9 cellular contexts compared by ENCODE assay signal in the genomic region with DNA sequence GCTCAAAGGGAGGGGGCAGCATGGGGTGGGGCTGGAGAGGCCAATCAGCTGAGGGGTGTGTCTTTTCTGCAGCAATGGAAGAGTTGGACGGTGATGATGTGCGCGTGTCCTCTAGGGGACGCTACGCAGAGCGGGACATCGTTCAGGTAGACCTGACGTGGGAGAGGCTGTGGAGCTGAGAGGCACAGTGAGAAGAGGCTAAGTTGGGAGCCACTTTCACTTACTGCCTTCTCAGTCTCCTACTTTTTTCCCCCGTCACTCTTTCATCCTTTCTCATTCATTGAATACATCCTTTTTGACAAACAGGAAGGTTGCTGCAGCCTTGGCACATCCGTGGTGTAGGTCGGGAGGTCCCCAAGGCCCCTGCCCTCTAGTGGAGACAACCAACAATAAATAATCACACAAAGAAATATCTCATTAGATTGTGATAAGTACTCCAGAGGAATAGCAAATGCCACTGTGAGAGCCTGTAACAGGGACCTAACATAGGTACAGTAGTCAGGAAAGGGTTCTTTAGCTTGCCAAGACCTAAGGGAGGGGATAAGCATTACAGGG. TPM values are rescaled to one million over a fixed set of nuclear protein-coding genes. Genes with fewer than 3 reads are reported as not detected.
A peak's percentile ranks its signal among the peaks of the same experiment; 100 is the strongest.
DNase-seq lines count a peak whose midpoint lies in the region; TF ChIP-seq lines count a peak whose summit lies in the region.
"Had no signal": no experiment of that assay in that cellular context is flagged by ENCODE, and none has a peak within 500 bp of the region (broad histone marks: within the 10 kb centered on the region; RNA-seq: fewer than 3 reads in every experiment).

No MANE protein-coding gene starts in this region.

- H3K9me3 ChIP-seq in BE2C: no peaks in the 10 kb centered on the region
- no peaks in the 10 kb centered on the region for H3K9me3 ChIP-seq in uterus

- TF ChIP-seq POLR2A in uterus (IDR thresholded peaks at IDR 0.05): no peak

- H3K4me3 Mint-ChIP-seq in T-helper 1 cell treated with Interleukin-12 subunit alpha and Interleukin-12 subunit beta and Interleukin-4 antibody, amounts not matched to agents 30 μg/mL and 1 μg/mL, for 36 hours: peak overlapping the region; percentile 74
- H3K4me3 Mint-ChIP-seq in chondrocyte (ENCODE audit: unreplicated experiment): no peak overlapping the region

- H3K4me1 ChIP-seq in BE2C (no peaks in the 10 kb centered on the region), uterus (peaks cover 0 to 9% of the 10 kb centered on the region in 2 donors)

- H3K36me3 ChIP-seq in BE2C (no peaks in the 10 kb centered on the region), uterus (no peaks in the 10 kb centered on the region)

- H3K4me1 Mint-ChIP-seq in T-helper 1 cell treated with Interleukin-12 subunit alpha and Interleukin-12 subunit beta and Interleukin-4 antibody, amounts not matched to agents 30 μg/mL and 1 μg/mL, for 36 hours (ENCODE audit: low read depth): peaks cover 19% of the 10 kb centered on the region
- H3K4me1 Mint-ChIP-seq in chondrocyte (ENCODE audit: low read depth): peaks cover 9% of the 10 kb centered on the region

- H3K27ac Mint-ChIP-seq in T-helper 1 cell treated with Interleukin-12 subunit alpha and Interleukin-12 subunit beta and Interleukin-4 antibody, amounts not matched to agents 30 μg/mL and 1 μg/mL, for 36 hours: peak overlapping the region; percentile 60
- no peak overlapping the region for H3K27ac Mint-ChIP-seq in chondrocyte (ENCODE audit: unreplicated experiment)

- intact Hi-C loops in uterus (cut with DNase I; ENCODE audit: low total_unique reads): no loop called here

- H3K27me3 ChIP-seq in BE2C: no peaks in the 10 kb centered on the region
- H3K27me3 ChIP-seq in uterus: no peaks in the 10 kb centered on the region

- peaks cover 1% of the 10 kb centered on the region for H3K36me3 Mint-ChIP-seq in T-helper 1 cell treated with Interleukin-12 subunit alpha and Interleukin-12 subunit beta and Interleukin-4 antibody, amounts not matched to agents 30 μg/mL and 1 μg/mL, for 36 hours (ENCODE audit: low read depth)
- no peaks in the 10 kb centered on the region for H3K36me3 Mint-ChIP-seq in chondrocyte (ENCODE audit: low read depth)

- DNase-seq in BE2C (peak; percentile 36), HFF-Myc (ENCODE audit: extremely low read depth, low read depth) (no peak), chondrocyte (ENCODE audit: low spot score) (no peak), superior temporal gyrus (ENCODE audit: extremely low spot score) (no peak), NCI-H187 treated with DMSO at 0.1 percent for 48 hours (lab: John Stamatoyannopoulos, UW) (no peak), uterus (no peak)
- DNase-seq in stimulated activated CD4-positive, alpha-beta T cell treated with anti-CD3 and anti-CD28 coated beads, Interleukin-15, amount 100 ng/mL, for 1 hour (ENCODE audit: low read depth in 1 of 2, low spot score in 1 of 2): peak; percentile 16 to 30

- H3K4me3 ChIP-seq in BE2C (ENCODE audit: low read depth, low read length) (peak overlapping the region; percentile 19; the same call in 1 of the 2 replicates), HFF-Myc (replicated peaks; ENCODE audit: low read depth, low read length) (no peak overlapping the region), uterus (no peak overlapping the region)

- peak overlapping the region in 1 of 2 donors; percentile 24 for H3K27ac ChIP-seq in uterus

- peak; percentile 67 for TF ChIP-seq CTCF in BE2C (IDR thresholded peaks at IDR 0.05; ENCODE audit: low read depth, low read length)
- TF ChIP-seq CTCF in HFF-Myc (IDR thresholded peaks at IDR 0.05; ENCODE audit: low read depth, low read length, missing control alignments): peak; percentile 31
- peak; percentile 40 for TF ChIP-seq CTCF in chondrocyte (IDR thresholded peaks at IDR 0.05)
- TF ChIP-seq CTCF in uterus (IDR thresholded peaks at IDR 0.05): no peak

- H3K9me3 Mint-ChIP-seq in T-helper 1 cell treated with Interleukin-12 subunit alpha and Interleukin-12 subunit beta and Interleukin-4 antibody, amounts not matched to agents 30 μg/mL and 1 μg/mL, for 36 hours: no peaks in the 10 kb centered on the region
- no peaks in the 10 kb centered on the region for H3K9me3 Mint-ChIP-seq in chondrocyte (ENCODE audit: low read depth)

- peaks cover 6% of the 10 kb centered on the region for H3K27me3 Mint-ChIP-seq in T-helper 1 cell treated with Interleukin-12 subunit alpha and Interleukin-12 subunit beta and Interleukin-4 antibody, amounts not matched to agents 30 μg/mL and 1 μg/mL, for 36 hours (ENCODE audit: low read depth)
- peaks cover 24% of the 10 kb centered on the region for H3K27me3 Mint-ChIP-seq in chondrocyte (ENCODE audit: low read depth)

RNA-seq across cellular contexts. Expression of gene BRPF1, which starts 4.4 kb away (rescaled TPM):
- polyA plus RNA-seq in BE2C (2012; ENCODE audit: insufficient read depth, insufficient read length, low read depth): 21.3 TPM
- total RNA-seq in chondrocyte (14.6 to 18.8 TPM (median 15.5 TPM) in 3 replicates), uterus (10 to 100 TPM; 10.8 to 36.0 (median 16.7) TPM)

RNA-seq across cellular contexts. Expression of gene OGG1, which starts 22.6 kb away (rescaled TPM):
- polyA plus RNA-seq in BE2C (2012; ENCODE audit: insufficient read depth, insufficient read length, low read depth): 18.1 TPM
- total RNA-seq in chondrocyte (23.8 to 26.7 TPM (median 24.2 TPM) in 3 replicates), uterus (10 to 100 TPM; 29.8 to 60.7 (median 44.2) TPM)

RNA-seq across cellular contexts. Expression of gene CPNE9, which starts 23.5 kb away (rescaled TPM):
- polyA plus RNA-seq in BE2C (2012; ENCODE audit: insufficient read depth, insufficient read length, low read depth): 0.31 TPM
- total RNA-seq in chondrocyte (not detected in 3 replicates), uterus (not detected)
- total RNA-seq: mononuclear cell had no signal

RNA-seq across cellular contexts. Expression of gene CAMK1, which starts 42.6 kb away (rescaled TPM):
- 6.0 TPM for polyA plus RNA-seq in BE2C (2012; ENCODE audit: insufficient read depth, insufficient read length, low read depth)
- 9.7 to 20.9 TPM (median 19.3 TPM) in 3 replicates for total RNA-seq in chondrocyte
- 10 to 100 TPM; 19.1 to 63.0 (median 56.7) TPM for total RNA-seq in uterus

Comparison
In these comparisons a context has a peak if more than half of its experiments do, and no peak if none do; other contexts are left out.
1. DNase-seq: peak in BE2C (single experiment) and stimulated activated CD4-positive, alpha-beta T cell treated with anti-CD3 and anti-CD28 coated beads, Interleukin-15, amount 100 ng/mL, for 1 hour (2 of 2); none in HFF-Myc (single experiment), chondrocyte (single experiment), superior temporal gyrus (single experiment), NCI-H187 treated with DMSO at 0.1 percent for 48 hours (single experiment) and uterus (0 of 2).
2. CTCF ChIP-seq: peak in BE2C (single experiment), HFF-Myc (single experiment) and chondrocyte (single experiment); none in uterus (0 of 4).